In genomic region chr19:5914946-5915781, GRCh38 we compare ENCODE assay signal across 14 cellular contexts. TPM values are rescaled to one million over a fixed set of nuclear protein-coding genes. Genes with fewer than 3 reads are reported as not detected.
A peak's percentile ranks its signal among the peaks of the same experiment; 100 is the strongest.
DNase-seq lines count a peak whose midpoint lies in the region; ATAC-seq and TF ChIP-seq lines count a peak whose summit lies in the region.
"Had no signal": no experiment of that assay in that cellular context is flagged by ENCODE, and none has a peak within 500 bp of the region (broad histone marks: within the 10 kb centered on the region; RNA-seq: fewer than 3 reads in every experiment).

No MANE protein-coding gene starts in this region.

- 90% methylated on average over 2 of the region's 42 CpGs; no CpG with 5 or more reads in 1 of the 2 donors for WGBS in gastroesophageal sphincter (ENCODE audit: low coverage in 1 of 2), 2 donors
- 55 to 56% methylated on average over 28 of the region's 42 CpGs for WGBS in thyroid gland, 2 donors

- intact Hi-C loops in lower lobe of right lung (cut with DNase I) (no loop called here), thyroid gland (cut with DNase I) (no loop called here)

- H3K36me3 ChIP-seq in gastroesophageal sphincter (peaks cover 0 to 73% of the 10 kb centered on the region in 2 donors), lower lobe of right lung (peaks cover 68% of the 10 kb centered on the region), thyroid gland (peaks cover 31 to 40% of the 10 kb centered on the region in 2 donors)
- H3K36me3 ChIP-seq: ovary had no signal

- no peak for TF ChIP-seq EP300 in gastroesophageal sphincter (IDR thresholded peaks at IDR 0.05)

- peaks cover 0 to 39% (median 21%) of the 10 kb centered on the region in 3 donors for H3K4me1 ChIP-seq in gastroesophageal sphincter
- peaks cover 23% of the 10 kb centered on the region for H3K4me1 ChIP-seq in lower lobe of right lung
- H3K4me1 ChIP-seq in thyroid gland, result peaks cover 26 to 30% of the 10 kb centered on the region in 2 donors

- TF ChIP-seq POLR2A in gastroesophageal sphincter (IDR thresholded peaks at IDR 0.05) (no peak), thyroid gland (IDR thresholded peaks at IDR 0.05) (no peak)

- peak; percentile 65 for DNase-seq in HT-29 (ENCODE audit: low spot score)
- DNase-seq in lower lobe of right lung, result peak; percentile 69
- DNase-seq in thyroid gland, result peak; percentile 88 to 92
- DNase-seq in SW480 (ENCODE audit: low spot score), result no peak
- DNase-seq in H4 (ENCODE audit: low spot score), result no peak
- no peak for DNase-seq in stimulated activated CD8-positive, alpha-beta memory T cell treated with anti-CD3 and anti-CD28 coated beads, Interleukin-4, amount 100 ng/mL, for 48 hours
- DNase-seq: activated CD8-positive, alpha-beta memory T cell treated with anti-CD3 and anti-CD28 coated beads, Interleukin-2, amount 50 U/mL, for 48 hours; AML-193; effector memory CD4-positive, alpha-beta T cell; NCI-H82; ovary; T-helper 17 cell had no signal

- H3K4me3 ChIP-seq in gastroesophageal sphincter (no peak overlapping the region), lower lobe of right lung (no peak overlapping the region), thyroid gland (replicated peaks in 1 of 3) (no peak overlapping the region)
- H3K4me3 ChIP-seq: ovary had no signal

- no peak for TF ChIP-seq CTCF in gastroesophageal sphincter (IDR thresholded peaks at IDR 0.05)
- no peak for TF ChIP-seq CTCF in lower lobe of right lung (IDR thresholded peaks at IDR 0.05)
- TF ChIP-seq CTCF in thyroid gland (IDR thresholded peaks at IDR 0.05), result peak in 1 of 6 experiments; percentile 11

- H3K9me3 ChIP-seq in gastroesophageal sphincter (no peaks in the 10 kb centered on the region), lower lobe of right lung (no peaks in the 10 kb centered on the region), thyroid gland (no peaks in the 10 kb centered on the region)
- H3K9me3 ChIP-seq: ovary had no signal

- no peaks in the 10 kb centered on the region for H3K27me3 ChIP-seq in gastroesophageal sphincter
- no peaks in the 10 kb centered on the region for H3K27me3 ChIP-seq in lower lobe of right lung (ENCODE audit: low read depth)
- H3K27me3 ChIP-seq in thyroid gland, result no peaks in the 10 kb centered on the region
- H3K27me3 ChIP-seq: ovary had no signal

- ATAC-seq in gastroesophageal sphincter, result no peak
- ATAC-seq in lower lobe of right lung, result peak; percentile 61 to 67
- ATAC-seq in HG02610 (IDR thresholded peaks at IDR 0.05; ENCODE audit: unreplicated experiment), result no peak
- ATAC-seq: T-helper 17 cell had no signal

- H3K27ac ChIP-seq in gastroesophageal sphincter (peak overlapping the region in 3 of 4 donors; percentile 70 to 81 (median 72)), lower lobe of right lung (peak overlapping the region; percentile 76), thyroid gland (peak overlapping the region; percentile 67 to 94 (median 89))
- H3K27ac ChIP-seq: ovary had no signal

RNA-seq across cellular contexts. Expression of gene CAPS, which starts 1.1 kb away (rescaled TPM):
- 13.9 and 20.1 TPM in 2 replicates for total RNA-seq in HT-29 (2014; rRNA removed; shearing (Covaris generic))
- 10 to 100 TPM in 3 of 4 donors, 1 to 10 TPM in 1; 10.0 to 19.6 (median 15.2) TPM for total RNA-seq in gastroesophageal sphincter
- total RNA-seq in lower lobe of right lung, result 76.7 TPM
- 10 to 100 TPM in 3 of 4 donors, 1 to 10 TPM in 1; 9.0 to 48.8 (median 26.3) TPM for total RNA-seq in thyroid gland
- total RNA-seq in H4 (2014; rRNA removed; shearing (Covaris generic)), result 0.08 and 0.66 TPM in 2 replicates

RNA-seq across cellular contexts. Expression of gene VMAC, which starts 10.5 kb away (rescaled TPM):
- total RNA-seq in HT-29 (2014; rRNA removed; shearing (Covaris generic)), result 3.5 and 6.0 TPM in 2 replicates
- 1 to 10 TPM; 5.0 to 9.3 (median 8.0) TPM for total RNA-seq in gastroesophageal sphincter
- 8.1 TPM for total RNA-seq in lower lobe of right lung
- 10 to 100 TPM; 14.3 to 27.2 (median 17.8) TPM for total RNA-seq in thyroid gland
- 1.0 and 3.1 TPM in 2 replicates for total RNA-seq in H4 (2014; rRNA removed; shearing (Covaris generic))

RNA-seq across cellular contexts. Expression of gene NDUFA11, which starts 11.6 kb away (rescaled TPM):
- total RNA-seq in HT-29 (2014; rRNA removed; shearing (Covaris generic)), result 265 and 313 TPM in 2 replicates
- total RNA-seq in gastroesophageal sphincter, result 100 to 1,000 TPM; 244 to 299 (median 265) TPM
- 150 TPM for total RNA-seq in lower lobe of right lung
- total RNA-seq in thyroid gland, result 100 to 1,000 TPM; 115 to 325 (median 195) TPM
- total RNA-seq in H4 (2014; rRNA removed; shearing (Covaris generic)), result 281 and 301 TPM in 2 replicates

RNA-seq across cellular contexts. Expression of gene FUT5, which starts 44.8 kb away (rescaled TPM):
- not detected in 2 replicates for total RNA-seq in HT-29 (2014; rRNA removed; shearing (Covaris generic))
- total RNA-seq in gastroesophageal sphincter, result not detected
- total RNA-seq in lower lobe of right lung, result not detected
- total RNA-seq in thyroid gland, result not detected
- not detected in 2 replicates for total RNA-seq in H4 (2014; rRNA removed; shearing (Covaris generic))

Comparison
In these comparisons a context has a peak if more than half of its experiments do, and no peak if none do; other contexts are left out.
1. DNase-seq: peak in HT-29 (single experiment), lower lobe of right lung (single experiment) and thyroid gland (2 of 2); none in SW480 (single experiment), H4 (single experiment) and stimulated activated CD8-positive, alpha-beta memory T cell treated with anti-CD3 and anti-CD28 coated beads, Interleukin-4, amount 100 ng/mL, for 48 hours (single experiment).
2. ATAC-seq: peak in lower lobe of right lung (2 of 2); none in gastroesophageal sphincter (single experiment) and HG02610 (single experiment).
3. Peak in every context shown above with its lines, with median percentiles within 50 percentile points of each other: H3K27ac ChIP-seq.